In the genomic region with DNA sequence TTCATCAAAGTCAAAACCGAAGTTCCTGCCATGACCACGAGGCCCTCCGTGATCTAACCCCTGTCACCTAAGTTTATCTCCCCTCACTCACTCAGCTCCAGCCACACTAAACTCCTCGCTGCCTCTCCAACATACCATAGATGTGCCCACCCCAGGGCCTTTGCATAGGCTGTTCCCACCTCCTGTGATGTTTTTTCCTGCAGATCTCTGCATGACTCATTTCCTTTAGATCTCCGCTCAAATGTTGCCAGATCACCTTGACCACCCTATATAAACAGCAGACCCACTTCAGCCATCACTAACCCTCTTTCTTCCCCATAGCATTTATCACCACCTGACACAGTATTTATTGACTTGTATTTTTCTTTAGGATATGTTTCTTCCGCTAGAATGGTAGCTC, we compare ENCODE assay signal across 25 cellular contexts. TPM values are rescaled to one million over a fixed set of nuclear protein-coding genes. Genes with fewer than 3 reads are reported as not detected.
DNase-seq lines count a peak whose midpoint lies in the region; ATAC-seq, FAIRE-seq and TF ChIP-seq lines count a peak whose summit lies in the region.
"Had no signal": no experiment of that assay in that cellular context is flagged by ENCODE, and none has a peak within 500 bp of the region (broad histone marks: within the 10 kb centered on the region; RNA-seq: fewer than 3 reads in every experiment).

No MANE protein-coding gene starts in this region.

- no peak for TF ChIP-seq EP300 in A549 (IDR thresholded peaks at IDR 0.05)

- peaks cover 62% of the 10 kb centered on the region for H3K79me2 ChIP-seq in osteoblast (ENCODE audit: insufficient read depth, low read length)

- H3K4me3 ChIP-seq in A549 (no peak overlapping the region), osteoblast (ENCODE audit: insufficient read depth, low read length) (no peak overlapping the region), right atrium auricular region (no peak overlapping the region), SJCRH30 (no peak overlapping the region)
- H3K4me3 ChIP-seq: BLaER1, spleen, upper lobe of left lung had no signal

- H3K27me3 ChIP-seq in osteoblast (ENCODE audit: insufficient read depth, low read length) (no peaks in the 10 kb centered on the region), right atrium auricular region (no peaks in the 10 kb centered on the region), SJCRH30 (no peaks in the 10 kb centered on the region)
- H3K27me3 ChIP-seq: BLaER1, neutrophil, spleen, upper lobe of left lung had no signal

- no peaks in the 10 kb centered on the region for H4K20me1 ChIP-seq in osteoblast (ENCODE audit: insufficient read depth, low read length)
- H4K20me1 ChIP-seq: BLaER1 had no signal

- no peak for FAIRE-seq in A549 (lab: Jason Lieb, UNC)

- peak overlapping the region; percentile 78 for H3K27ac Mint-ChIP-seq in chondrocyte (ENCODE audit: unreplicated experiment)
- H3K27ac Mint-ChIP-seq: activated CD4-positive, alpha-beta T cell treated with anti-CD3 and anti-CD28 coated beads for 36 hours; activated naive CD4-positive, alpha-beta T cell treated with anti-CD3 and anti-CD28 coated beads, Interleukin-2, amount 10 ng/mL, durations not matched to agents 7 days and 5 days; effector memory CD8-positive, alpha-beta T cell had no signal

- no peaks in the 10 kb centered on the region for H3K9me3 ChIP-seq in A549
- H3K9me3 ChIP-seq in osteoblast (ENCODE audit: low read depth, low read length) = no peaks in the 10 kb centered on the region
- no peaks in the 10 kb centered on the region for H3K9me3 ChIP-seq in right atrium auricular region
- H3K9me3 ChIP-seq in SJCRH30 (replicated peaks) = no peaks in the 10 kb centered on the region
- H3K9me3 ChIP-seq: BLaER1, Caco-2, neutrophil, spleen, upper lobe of left lung had no signal

- peaks cover 75% of the 10 kb centered on the region for H3K4me1 Mint-ChIP-seq in chondrocyte (ENCODE audit: low read depth)
- H3K4me1 Mint-ChIP-seq: activated CD4-positive, alpha-beta T cell treated with anti-CD3 and anti-CD28 coated beads for 36 hours had no signal

- H3K36me3 ChIP-seq in osteoblast (ENCODE audit: insufficient read depth, low read length) = peaks cover 6% of the 10 kb centered on the region
- no peaks in the 10 kb centered on the region for H3K36me3 ChIP-seq in right atrium auricular region
- H3K36me3 ChIP-seq in SJCRH30 = no peaks in the 10 kb centered on the region
- H3K36me3 ChIP-seq: BLaER1, upper lobe of left lung had no signal

- TF ChIP-seq POLR2A in A549 (IDR thresholded peaks at IDR 0.05; ENCODE audit: low read length) = no peak

- no peak overlapping the region for H2AFZ ChIP-seq in osteoblast (ENCODE audit: low read length)

- no peak for DNase-seq in A549 (ENCODE audit: low read depth in 1 of 2, low spot score in 1 of 2)
- DNase-seq in NCI-H226 = peak; percentile 35
- no peak for DNase-seq in chondrocyte (ENCODE audit: low spot score)
- DNase-seq in osteoblast (ENCODE audit: insufficient read length, low spot score, missing footprints) = peak; percentile 42
- DNase-seq in right atrium auricular region (ENCODE audit: low spot score) = no peak
- no peak for DNase-seq in activated T-cell treated with anti-CD3 and anti-CD28 coated beads, Interleukin-2, amount 50 U/mL, for 1 hour
- no peak for DNase-seq in SJCRH30
- DNase-seq in MV-4-11 (lab: John Stamatoyannopoulos, UW) = no peak
- DNase-seq: activated CD4-positive, alpha-beta T cell treated with anti-CD3 and anti-CD28 coated beads for 36 hours; activated naive CD4-positive, alpha-beta T cell treated with anti-CD3 and anti-CD28 coated beads, Interleukin-2, amount 10 ng/mL, durations not matched to agents 7 days and 5 days; Caco-2; DMS79 treated with DMSO at 0.1 percent for 48 hours; effector memory CD8-positive, alpha-beta T cell; glutamatergic neuron; KBM-7; NCI-H2171 treated with DMSO at 0.1 percent for 48 hours; NCI-H526 treated with DMSO at 0.1 percent for 48 hours; Right ventricle myocardium superior; spleen; stimulated activated CD4-positive, alpha-beta T cell treated with anti-CD3 and anti-CD28 coated beads, Interleukin-4, amount 100 ng/mL, for 1 hour; stimulated activated naive CD8-positive, alpha-beta T cell treated with anti-CD3 and anti-CD28 coated beads, Interleukin-15, Interleukin-2, amounts not matched to agents 100 U/mL and 50 U/mL, for 24 hours; T-helper 1 cell; upper lobe of left lung had no signal

- peak overlapping the region; percentile 55 to 69; a peak in 5 of 6 replicates for H3K27ac ChIP-seq in A549
- H3K27ac ChIP-seq in osteoblast (ENCODE audit: low read depth, low read length) = peak overlapping the region; percentile 81
- H3K27ac ChIP-seq in right atrium auricular region = no peak overlapping the region
- no peak overlapping the region for H3K27ac ChIP-seq in SJCRH30
- H3K27ac ChIP-seq: BLaER1, neutrophil, spleen, upper lobe of left lung had no signal

- H3K4me1 ChIP-seq in A549 = peaks cover 35% of the 10 kb centered on the region
- H3K4me1 ChIP-seq in osteoblast (ENCODE audit: insufficient read depth, low read length) = peaks cover 30% of the 10 kb centered on the region
- H3K4me1 ChIP-seq in right atrium auricular region = peaks cover 0 to 6% of the 10 kb centered on the region in 2 donors
- H3K4me1 ChIP-seq in SJCRH30 = no peaks in the 10 kb centered on the region
- H3K4me1 ChIP-seq: Caco-2, spleen had no signal

- ATAC-seq in A549 = no peak
- ATAC-seq: activated CD4-positive, alpha-beta T cell treated with anti-CD3 and anti-CD28 coated beads for 36 hours; effector memory CD8-positive, alpha-beta T cell; stimulated activated naive CD8-positive, alpha-beta T cell treated with anti-CD3 and anti-CD28 coated beads, Interleukin-15, Interleukin-2, amounts not matched to agents 100 U/mL and 50 U/mL, for 24 hours had no signal

- H3K4me2 ChIP-seq in A549 = peak overlapping the region; percentile 66
- no peak overlapping the region for H3K4me2 ChIP-seq in osteoblast (ENCODE audit: insufficient read depth, low read length)
- H3K4me2 ChIP-seq: BLaER1 had no signal

- 91% methylated on average over 6 of the region's 6 CpGs for WGBS in A549 (ENCODE audit: missing lambda C conversion rate)

- peaks cover 1% of the 10 kb centered on the region for H3K36me3 Mint-ChIP-seq in chondrocyte (ENCODE audit: low read depth)
- H3K36me3 Mint-ChIP-seq: activated naive CD4-positive, alpha-beta T cell treated with anti-CD3 and anti-CD28 coated beads, Interleukin-2, amount 10 ng/mL, durations not matched to agents 7 days and 5 days had no signal

- TF ChIP-seq RAD21 in A549 (conservative IDR thresholded peaks at IDR 0.05 in 1 of 2, IDR thresholded peaks at IDR 0.05 in 1 of 2) = no peak

- no peaks in the 10 kb centered on the region for H3K27me3 Mint-ChIP-seq in chondrocyte (ENCODE audit: low read depth)

- H3K4me3 Mint-ChIP-seq in chondrocyte (ENCODE audit: unreplicated experiment) = no peak overlapping the region
- H3K4me3 Mint-ChIP-seq: activated CD4-positive, alpha-beta T cell treated with anti-CD3 and anti-CD28 coated beads for 36 hours; activated naive CD4-positive, alpha-beta T cell treated with anti-CD3 and anti-CD28 coated beads, Interleukin-2, amount 10 ng/mL, durations not matched to agents 7 days and 5 days; effector memory CD8-positive, alpha-beta T cell had no signal

- no peaks in the 10 kb centered on the region for H3K9me3 Mint-ChIP-seq in chondrocyte (ENCODE audit: low read depth)
- H3K9me3 Mint-ChIP-seq: activated naive CD4-positive, alpha-beta T cell treated with anti-CD3 and anti-CD28 coated beads, Interleukin-2, amount 10 ng/mL, durations not matched to agents 7 days and 5 days; effector memory CD8-positive, alpha-beta T cell had no signal

- POLR2A ChIA-PET in A549 (lab: Yijun Ruan, JAX) = no interaction called here

- CTCF ChIA-PET in A549 (lab: Yijun Ruan, JAX) = interaction anchor here (1.0 to 3.6 kb wide), 4 partner anchors 14 to 56 kb away, joined by 3 to 15 read pairs (median 3); no protein-coding TSS in a partner anchor

- no peak for TF ChIP-seq CTCF in A549 (IDR thresholded peaks at IDR 0.05)
- TF ChIP-seq CTCF in chondrocyte (IDR thresholded peaks at IDR 0.05) = no peak
- no peak for TF ChIP-seq CTCF in osteoblast (IDR thresholded peaks at IDR 0.05; ENCODE audit: extremely low read depth, low read depth, low read length)
- TF ChIP-seq CTCF in right atrium auricular region (IDR thresholded peaks at IDR 0.05) = no peak

TF ChIP-seq in A549, 52 proteins besides CTCF, POLR2A, EP300 and RAD21:
- TF ChIP-seq FOSL2 (IDR thresholded peaks at IDR 0.05) (no peak), FOSL2 (CRISPR knock-in tag; IDR thresholded peaks at IDR 0.05) (peak; percentile 15; the same call in 1 of the 2 replicates), JUN (IDR thresholded peaks at IDR 0.05) (no peak)

RNA-seq across cellular contexts. Expression of a gene that starts 58.5 kb away (rescaled TPM):
- polyA plus RNA-seq in A549 (2011; rRNA removed) (4.2 and 4.7 TPM in 2 replicates), A549 (2017; fragmentation: RNase III; extraction: RNeasy Plus Mini Kit Qiagen cat#74134 plus additional on column Dnase treatment) (3.7 to 4.2 TPM (median 3.7 TPM) in 3 replicates)
- polyA plus RNA-seq in A549 (2012; cell fraction: cytosol; rRNA removed) = 1.2 and 1.6 TPM in 2 replicates
- polyA plus RNA-seq in A549 (2012; cell fraction: nucleus; rRNA removed) = 1.7 and 2.1 TPM in 2 replicates
- 8.4 and 9.8 TPM in 2 replicates for polyA minus RNA-seq in A549 (2011; rRNA and poly(A)+ RNA removed)
- total RNA-seq in chondrocyte (30.1 to 32.0 TPM (median 30.8 TPM) in 3 replicates), osteoblast (9.8 and 12.4 TPM in 2 replicates), right atrium auricular region (1 to 10 TPM; 1.6 to 3.5 TPM)
- total RNA-seq in SJCRH30 (2014; rRNA removed; shearing (Covaris generic)) = 0.04 TPM in 1 of 2 replicates, not detected in the other

RNA-seq across cellular contexts. Expression of a gene that starts 59.4 kb away (rescaled TPM):
- 30.2 and 41.2 TPM in 2 replicates for polyA plus RNA-seq in A549 (2011; rRNA removed)
- 16.3 and 18.7 TPM in 2 replicates for polyA plus RNA-seq in A549 (2012; cell fraction: cytosol; rRNA removed)
- 28.9 and 47.1 TPM in 2 replicates for polyA plus RNA-seq in A549 (2012; cell fraction: nucleus; rRNA removed)
- polyA plus RNA-seq in A549 (2017; fragmentation: RNase III; extraction: RNeasy Plus Mini Kit Qiagen cat#74134 plus additional on column Dnase treatment) = 27.2 to 29.9 TPM (median 27.7 TPM) in 3 replicates
- polyA minus RNA-seq in A549 (2011; rRNA and poly(A)+ RNA removed) = 57.1 and 62.5 TPM in 2 replicates
- 27.4 to 34.3 TPM (median 29.0 TPM) in 3 replicates for total RNA-seq in chondrocyte
- 83.7 and 93.4 TPM in 2 replicates for total RNA-seq in osteoblast
- total RNA-seq in right atrium auricular region = 10 to 100 TPM; 15.2 to 23.8 TPM
- 25.3 and 25.7 TPM in 2 replicates for total RNA-seq in SJCRH30 (2014; rRNA removed; shearing (Covaris generic))

Comparison
In these comparisons a context has a peak if more than half of its experiments do, and no peak if none do; other contexts are left out.
1. DNase-seq: peak in NCI-H226 (single experiment) and osteoblast (single experiment); none in A549 (0 of 2), chondrocyte (single experiment), right atrium auricular region (single experiment), activated T-cell treated with anti-CD3 and anti-CD28 coated beads, Interleukin-2, amount 50 U/mL, for 1 hour (single experiment), SJCRH30 (0 of 2) and MV-4-11 (single experiment).
2. H3K27ac ChIP-seq: peak in A549 (2 of 2) and osteoblast (single experiment); none in right atrium auricular region (0 of 2) and SJCRH30 (single experiment).